Comparison of ENCODE assay signal across 25 cellular contexts in the genomic region with DNA sequence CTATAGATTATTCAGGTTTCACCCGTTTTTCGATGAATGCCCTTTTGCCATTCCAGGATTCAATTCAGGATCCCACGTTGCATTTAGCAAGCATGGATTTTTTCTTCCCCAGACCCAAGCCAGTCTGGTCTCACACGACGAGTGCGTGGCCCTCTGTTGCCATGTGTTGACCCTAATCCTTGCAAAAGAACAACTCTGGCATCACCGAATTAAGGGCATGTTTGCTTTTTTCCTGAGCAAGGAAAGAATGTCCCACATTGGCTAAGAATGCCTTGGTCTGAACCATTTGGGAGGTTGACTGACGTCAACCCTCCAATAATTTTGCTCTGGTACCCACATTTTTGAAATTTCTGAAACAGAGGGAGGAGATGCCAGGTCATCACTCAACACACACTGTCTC.
"Had no signal": no experiment of that assay in that cellular context is flagged by ENCODE, and none has a peak within 500 bp of the region (broad histone marks: within the 10 kb centered on the region; RNA-seq: fewer than 3 reads in every experiment).

No MANE protein-coding gene starts in this region.

- DNase-seq: activated B cell treated with CpG ODN at 0.5 μM for 24 hours; activated CD4-positive, alpha-beta T cell treated with anti-CD3 and anti-CD28 coated beads, Interleukin-2, amount 50 U/mL, for 1 hour; activated CD8-positive, alpha-beta T cell treated with anti-CD3 and anti-CD28 coated beads, Interleukin-2, amount 10 ng/mL, durations not matched to agents 7 days and 5 days; activated T-cell treated with anti-CD3 and anti-CD28 coated beads, Interleukin-2, amount 50 U/mL, for 48 hours; cerebellar nuclear complex; colonic mucosa; dorsolateral prefrontal cortex; effector memory CD8-positive, alpha-beta T cell; left colon; midbrain; naive thymus-derived CD4-positive, alpha-beta T cell; nucleus accumbens; pancreas; psoas muscle; spleen; stimulated activated naive CD4-positive, alpha-beta T cell; T-cell; tibial artery had no signal

- H3K9me3 ChIP-seq: colonic mucosa, pancreas, psoas muscle, suprapubic skin had no signal

- H3K27ac Mint-ChIP-seq: activated B cell treated with CpG ODN at 0.5 μM for 24 hours; activated CD8-positive, alpha-beta T cell treated with anti-CD3 and anti-CD28 coated beads, Interleukin-2, amount 10 ng/mL, durations not matched to agents 7 days and 5 days; activated naive CD4-positive, alpha-beta T cell treated with anti-CD3 and anti-CD28 coated beads, Interleukin-2, amount 50 U/mL, for 24 hours; activated T-helper 2 cell treated with anti-CD3 and anti-CD28 coated beads, Interferon-gamma antibody, Interleukin-2, Interleukin-4, amounts not matched to agents 10 μg/mL and 5 μg/mL and 100 μg/mL, durations not matched to agents 14 hours and 24 hours and 36 hours; effector memory CD8-positive, alpha-beta T cell; naive thymus-derived CD4-positive, alpha-beta T cell; T-cell had no signal

- H3K36me3 ChIP-seq: cardiac muscle cell, colonic mucosa, gastroesophageal sphincter, pancreas, spleen, suprapubic skin, tibial artery had no signal

- H3K4me3 ChIP-seq: cardiac muscle cell, colonic mucosa, dorsolateral prefrontal cortex, gastroesophageal sphincter, hepatocyte, pancreas, psoas muscle, spleen, suprapubic skin, tibial artery had no signal

- H3K4me2 ChIP-seq: hepatocyte had no signal

- H3K4me1 ChIP-seq: colonic mucosa, gastroesophageal sphincter, psoas muscle, tibial artery had no signal

- H3K36me3 Mint-ChIP-seq: activated naive CD4-positive, alpha-beta T cell treated with anti-CD3 and anti-CD28 coated beads, Interleukin-2, amount 50 U/mL, for 24 hours; T-cell had no signal

- H3K4me1 Mint-ChIP-seq: activated B cell treated with CpG ODN at 0.5 μM for 24 hours; activated naive CD4-positive, alpha-beta T cell treated with anti-CD3 and anti-CD28 coated beads, Interleukin-2, amount 50 U/mL, for 24 hours had no signal

- H3K9me3 Mint-ChIP-seq: activated B cell treated with CpG ODN at 0.5 μM for 24 hours; activated naive CD4-positive, alpha-beta T cell treated with anti-CD3 and anti-CD28 coated beads, Interleukin-2, amount 50 U/mL, for 24 hours; activated T-helper 2 cell treated with anti-CD3 and anti-CD28 coated beads, Interferon-gamma antibody, Interleukin-2, Interleukin-4, amounts not matched to agents 10 μg/mL and 5 μg/mL and 100 μg/mL, durations not matched to agents 14 hours and 24 hours and 36 hours; effector memory CD8-positive, alpha-beta T cell; neural crest cell had no signal

- ATAC-seq: activated CD8-positive, alpha-beta T cell treated with anti-CD3 and anti-CD28 coated beads, Interleukin-2, amount 10 ng/mL, durations not matched to agents 7 days and 5 days; effector memory CD8-positive, alpha-beta T cell; gastroesophageal sphincter; left colon; naive thymus-derived CD4-positive, alpha-beta T cell; pancreas; psoas muscle; T-cell had no signal

- H3K27ac ChIP-seq: cardiac muscle cell, colonic mucosa, dorsolateral prefrontal cortex, gastroesophageal sphincter, hepatocyte, pancreas, psoas muscle, spleen, suprapubic skin, tibial artery had no signal

- H3K27me3 ChIP-seq: colonic mucosa, hepatocyte, pancreas had no signal

- H3K4me3 Mint-ChIP-seq: activated B cell treated with CpG ODN at 0.5 μM for 24 hours; activated CD8-positive, alpha-beta T cell treated with anti-CD3 and anti-CD28 coated beads, Interleukin-2, amount 10 ng/mL, durations not matched to agents 7 days and 5 days; activated naive CD4-positive, alpha-beta T cell treated with anti-CD3 and anti-CD28 coated beads, Interleukin-2, amount 50 U/mL, for 24 hours; effector memory CD8-positive, alpha-beta T cell; naive thymus-derived CD4-positive, alpha-beta T cell; neural crest cell; T-cell had no signal
